In the genomic region with DNA sequence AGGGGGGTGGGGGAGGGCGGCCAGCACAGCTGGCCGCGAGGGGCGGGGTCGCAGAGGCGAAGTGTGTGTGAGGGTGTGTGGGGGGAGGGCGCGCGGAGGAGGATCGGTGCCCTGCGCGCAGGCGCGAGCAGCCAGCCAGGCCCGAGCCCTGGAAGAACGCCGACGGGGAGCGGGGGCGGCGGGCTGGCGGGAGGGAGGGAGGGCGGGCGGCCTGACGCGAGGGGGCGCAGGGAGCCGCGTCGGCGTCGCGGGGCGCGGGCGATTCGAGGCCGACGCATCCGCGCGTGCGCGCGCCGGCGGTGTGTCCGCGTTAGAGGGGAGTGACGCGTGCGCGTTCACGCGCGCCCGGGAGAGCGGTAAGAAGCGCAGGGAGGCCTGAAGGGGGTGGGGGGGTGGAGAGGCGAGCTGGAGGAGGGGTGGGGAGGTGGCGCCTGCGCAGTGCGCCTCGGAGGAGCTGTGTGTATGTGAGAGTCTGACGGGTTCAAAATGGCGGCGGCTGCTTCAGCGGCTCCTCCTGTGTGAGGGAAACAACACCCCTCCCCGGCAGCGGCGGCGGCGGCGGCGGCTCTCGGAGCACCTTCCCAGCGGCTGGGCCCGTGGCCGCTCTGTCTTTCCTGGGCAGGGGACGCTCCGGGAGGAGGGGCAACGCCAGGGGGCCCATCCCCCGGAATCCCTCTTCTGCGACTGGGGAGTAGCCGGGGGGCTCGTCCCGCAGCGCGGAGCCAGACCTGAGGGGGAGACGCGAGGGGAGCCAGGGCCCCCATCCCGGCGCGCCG, we compare ENCODE assay signal across 1 cellular context.
A peak's percentile ranks its signal among the peaks of the same experiment; 100 is the strongest.
TF ChIP-seq lines count a peak whose summit lies in the region.

A gene (plus strand): TSS at position 463 of the 776 bp plus-strand sequence. CDS start 2,054 bp downstream, outside the sequence.

TF ChIP-seq in HepG2, 621 proteins besides CTCF, POLR2A, EP300 and RAD21 (continued from another document and continues in another):
- TF ChIP-seq, protein P1, sequence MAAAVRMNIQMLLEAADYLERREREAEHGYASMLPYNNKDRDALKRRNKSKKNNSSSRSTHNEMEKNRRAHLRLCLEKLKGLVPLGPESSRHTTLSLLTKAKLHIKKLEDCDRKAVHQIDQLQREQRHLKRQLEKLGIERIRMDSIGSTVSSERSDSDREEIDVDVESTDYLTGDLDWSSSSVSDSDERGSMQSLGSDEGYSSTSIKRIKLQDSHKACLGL (CRISPR knock-in tag; IDR thresholded peaks at IDR 0.05) = 0 out of 2 replicates have a peak, but pooled peaks have one; percentile 39
- TF ChIP-seq ZNF431 (CRISPR knock-in tag; IDR thresholded peaks at IDR 0.05; ENCODE audit: borderline replicate concordance, low read depth) = no peak
- TF ChIP-seq STAG1 (CRISPR knock-in tag; IDR thresholded peaks at IDR 0.05) = peak; percentile 22; the same call in 1 of the 2 replicates
- no peak for TF ChIP-seq ZNF335 (CRISPR knock-in tag; IDR thresholded peaks at IDR 0.05)
- TF ChIP-seq, protein P2, sequence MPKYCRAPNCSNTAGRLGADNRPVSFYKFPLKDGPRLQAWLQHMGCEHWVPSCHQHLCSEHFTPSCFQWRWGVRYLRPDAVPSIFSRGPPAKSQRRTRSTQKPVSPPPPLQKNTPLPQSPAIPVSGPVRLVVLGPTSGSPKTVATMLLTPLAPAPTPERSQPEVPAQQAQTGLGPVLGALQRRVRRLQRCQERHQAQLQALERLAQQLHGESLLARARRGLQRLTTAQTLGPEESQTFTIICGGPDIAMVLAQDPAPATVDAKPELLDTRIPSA (CRISPR knock-in tag; IDR thresholded peaks at IDR 0.05; ENCODE audit: borderline replicate concordance) = no peak
- TF ChIP-seq FIP1L1 (IDR thresholded peaks at IDR 0.05; ENCODE audit: borderline replicate concordance, insufficient read depth, low read depth, low read length) = no peak
- peak; percentile 71 for TF ChIP-seq HNRNPK (IDR thresholded peaks at IDR 0.05; ENCODE audit: low read depth, low read length, poor library complexity, severe bottlenecking)
- no peak for TF ChIP-seq SP5 (CRISPR knock-in tag; IDR thresholded peaks at IDR 0.05; ENCODE audit: borderline replicate concordance, low read depth)
- TF ChIP-seq, protein P3, sequence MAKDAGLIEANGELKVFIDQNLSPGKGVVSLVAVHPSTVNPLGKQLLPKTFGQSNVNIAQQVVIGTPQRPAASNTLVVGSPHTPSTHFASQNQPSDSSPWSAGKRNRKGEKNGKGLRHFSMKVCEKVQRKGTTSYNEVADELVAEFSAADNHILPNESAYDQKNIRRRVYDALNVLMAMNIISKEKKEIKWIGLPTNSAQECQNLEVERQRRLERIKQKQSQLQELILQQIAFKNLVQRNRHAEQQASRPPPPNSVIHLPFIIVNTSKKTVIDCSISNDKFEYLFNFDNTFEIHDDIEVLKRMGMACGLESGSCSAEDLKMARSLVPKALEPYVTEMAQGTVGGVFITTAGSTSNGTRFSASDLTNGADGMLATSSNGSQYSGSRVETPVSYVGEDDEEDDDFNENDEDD (CRISPR knock-in tag; IDR thresholded peaks at IDR 0.05; ENCODE audit: borderline replicate concordance) = peak; percentile 86; the same call in 1 of the 2 replicates
- TF ChIP-seq RFXAP (CRISPR knock-in tag; IDR thresholded peaks at IDR 0.05; ENCODE audit: borderline replicate concordance) = no peak
- TF ChIP-seq ZNF616 (CRISPR knock-in tag; IDR thresholded peaks at IDR 0.05; ENCODE audit: low read depth) = peak; percentile 14; the same call in 1 of the 2 replicates
- TF ChIP-seq TCF12 (IDR thresholded peaks at IDR 0.05) = no peak
- no peak for TF ChIP-seq TCF12 (CRISPR knock-in tag; IDR thresholded peaks at IDR 0.05)
- TF ChIP-seq, protein P4, sequence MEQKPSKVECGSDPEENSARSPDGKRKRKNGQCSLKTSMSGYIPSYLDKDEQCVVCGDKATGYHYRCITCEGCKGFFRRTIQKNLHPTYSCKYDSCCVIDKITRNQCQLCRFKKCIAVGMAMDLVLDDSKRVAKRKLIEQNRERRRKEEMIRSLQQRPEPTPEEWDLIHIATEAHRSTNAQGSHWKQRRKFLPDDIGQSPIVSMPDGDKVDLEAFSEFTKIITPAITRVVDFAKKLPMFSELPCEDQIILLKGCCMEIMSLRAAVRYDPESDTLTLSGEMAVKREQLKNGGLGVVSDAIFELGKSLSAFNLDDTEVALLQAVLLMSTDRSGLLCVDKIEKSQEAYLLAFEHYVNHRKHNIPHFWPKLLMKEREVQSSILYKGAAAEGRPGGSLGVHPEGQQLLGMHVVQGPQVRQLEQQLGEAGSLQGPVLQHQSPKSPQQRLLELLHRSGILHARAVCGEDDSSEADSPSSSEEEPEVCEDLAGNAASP (CRISPR knock-in tag; IDR thresholded peaks at IDR 0.05; ENCODE audit: borderline replicate concordance) = no peak
- TF ChIP-seq TGIF2 (CRISPR knock-in tag; IDR thresholded peaks at IDR 0.05) = 0 out of 2 replicates have a peak, but pooled peaks have one; percentile 12
- TF ChIP-seq, protein P5, sequence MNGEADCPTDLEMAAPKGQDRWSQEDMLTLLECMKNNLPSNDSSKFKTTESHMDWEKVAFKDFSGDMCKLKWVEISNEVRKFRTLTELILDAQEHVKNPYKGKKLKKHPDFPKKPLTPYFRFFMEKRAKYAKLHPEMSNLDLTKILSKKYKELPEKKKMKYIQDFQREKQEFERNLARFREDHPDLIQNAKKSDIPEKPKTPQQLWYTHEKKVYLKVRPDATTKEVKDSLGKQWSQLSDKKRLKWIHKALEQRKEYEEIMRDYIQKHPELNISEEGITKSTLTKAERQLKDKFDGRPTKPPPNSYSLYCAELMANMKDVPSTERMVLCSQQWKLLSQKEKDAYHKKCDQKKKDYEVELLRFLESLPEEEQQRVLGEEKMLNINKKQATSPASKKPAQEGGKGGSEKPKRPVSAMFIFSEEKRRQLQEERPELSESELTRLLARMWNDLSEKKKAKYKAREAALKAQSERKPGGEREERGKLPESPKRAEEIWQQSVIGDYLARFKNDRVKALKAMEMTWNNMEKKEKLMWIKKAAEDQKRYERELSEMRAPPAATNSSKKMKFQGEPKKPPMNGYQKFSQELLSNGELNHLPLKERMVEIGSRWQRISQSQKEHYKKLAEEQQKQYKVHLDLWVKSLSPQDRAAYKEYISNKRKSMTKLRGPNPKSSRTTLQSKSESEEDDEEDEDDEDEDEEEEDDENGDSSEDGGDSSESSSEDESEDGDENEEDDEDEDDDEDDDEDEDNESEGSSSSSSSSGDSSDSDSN (CRISPR knock-in tag; IDR thresholded peaks at IDR 0.05) = peak; percentile 72; the same call in 1 of the 2 replicates
- peak; percentile 71 for TF ChIP-seq POLR2AphosphoS5 (IDR thresholded peaks at IDR 0.05; ENCODE audit: low read depth, low read length)
- TF ChIP-seq, protein P6, sequence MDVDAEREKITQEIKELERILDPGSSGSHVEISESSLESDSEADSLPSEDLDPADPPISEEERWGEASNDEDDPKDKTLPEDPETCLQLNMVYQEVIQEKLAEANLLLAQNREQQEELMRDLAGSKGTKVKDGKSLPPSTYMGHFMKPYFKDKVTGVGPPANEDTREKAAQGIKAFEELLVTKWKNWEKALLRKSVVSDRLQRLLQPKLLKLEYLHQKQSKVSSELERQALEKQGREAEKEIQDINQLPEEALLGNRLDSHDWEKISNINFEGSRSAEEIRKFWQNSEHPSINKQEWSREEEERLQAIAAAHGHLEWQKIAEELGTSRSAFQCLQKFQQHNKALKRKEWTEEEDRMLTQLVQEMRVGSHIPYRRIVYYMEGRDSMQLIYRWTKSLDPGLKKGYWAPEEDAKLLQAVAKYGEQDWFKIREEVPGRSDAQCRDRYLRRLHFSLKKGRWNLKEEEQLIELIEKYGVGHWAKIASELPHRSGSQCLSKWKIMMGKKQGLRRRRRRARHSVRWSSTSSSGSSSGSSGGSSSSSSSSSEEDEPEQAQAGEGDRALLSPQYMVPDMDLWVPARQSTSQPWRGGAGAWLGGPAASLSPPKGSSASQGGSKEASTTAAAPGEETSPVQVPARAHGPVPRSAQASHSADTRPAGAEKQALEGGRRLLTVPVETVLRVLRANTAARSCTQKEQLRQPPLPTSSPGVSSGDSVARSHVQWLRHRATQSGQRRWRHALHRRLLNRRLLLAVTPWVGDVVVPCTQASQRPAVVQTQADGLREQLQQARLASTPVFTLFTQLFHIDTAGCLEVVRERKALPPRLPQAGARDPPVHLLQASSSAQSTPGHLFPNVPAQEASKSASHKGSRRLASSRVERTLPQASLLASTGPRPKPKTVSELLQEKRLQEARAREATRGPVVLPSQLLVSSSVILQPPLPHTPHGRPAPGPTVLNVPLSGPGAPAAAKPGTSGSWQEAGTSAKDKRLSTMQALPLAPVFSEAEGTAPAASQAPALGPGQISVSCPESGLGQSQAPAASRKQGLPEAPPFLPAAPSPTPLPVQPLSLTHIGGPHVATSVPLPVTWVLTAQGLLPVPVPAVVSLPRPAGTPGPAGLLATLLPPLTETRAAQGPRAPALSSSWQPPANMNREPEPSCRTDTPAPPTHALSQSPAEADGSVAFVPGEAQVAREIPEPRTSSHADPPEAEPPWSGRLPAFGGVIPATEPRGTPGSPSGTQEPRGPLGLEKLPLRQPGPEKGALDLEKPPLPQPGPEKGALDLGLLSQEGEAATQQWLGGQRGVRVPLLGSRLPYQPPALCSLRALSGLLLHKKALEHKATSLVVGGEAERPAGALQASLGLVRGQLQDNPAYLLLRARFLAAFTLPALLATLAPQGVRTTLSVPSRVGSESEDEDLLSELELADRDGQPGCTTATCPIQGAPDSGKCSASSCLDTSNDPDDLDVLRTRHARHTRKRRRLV (CRISPR knock-in tag; IDR thresholded peaks at IDR 0.05) = no peak
- TF ChIP-seq, protein P7, sequence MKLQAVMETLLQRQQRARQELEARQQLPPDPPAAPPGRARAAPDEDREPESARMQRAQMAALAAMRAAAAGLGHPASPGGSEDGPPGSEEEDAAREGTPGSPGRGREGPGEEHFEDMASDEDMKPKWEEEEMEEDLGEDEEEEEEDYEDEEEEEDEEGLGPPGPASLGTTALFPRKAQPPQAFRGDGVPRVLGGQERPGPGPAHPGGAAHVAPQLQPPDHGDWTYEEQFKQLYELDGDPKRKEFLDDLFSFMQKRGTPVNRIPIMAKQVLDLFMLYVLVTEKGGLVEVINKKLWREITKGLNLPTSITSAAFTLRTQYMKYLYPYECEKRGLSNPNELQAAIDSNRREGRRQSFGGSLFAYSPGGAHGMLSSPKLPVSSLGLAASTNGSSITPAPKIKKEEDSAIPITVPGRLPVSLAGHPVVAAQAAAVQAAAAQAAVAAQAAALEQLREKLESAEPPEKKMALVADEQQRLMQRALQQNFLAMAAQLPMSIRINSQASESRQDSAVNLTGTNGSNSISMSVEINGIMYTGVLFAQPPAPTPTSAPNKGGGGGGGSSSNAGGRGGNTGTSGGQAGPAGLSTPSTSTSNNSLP (IDR thresholded peaks at IDR 0.05; ENCODE audit: low read depth, low read length) = no peak
- TF ChIP-seq, protein P8, sequence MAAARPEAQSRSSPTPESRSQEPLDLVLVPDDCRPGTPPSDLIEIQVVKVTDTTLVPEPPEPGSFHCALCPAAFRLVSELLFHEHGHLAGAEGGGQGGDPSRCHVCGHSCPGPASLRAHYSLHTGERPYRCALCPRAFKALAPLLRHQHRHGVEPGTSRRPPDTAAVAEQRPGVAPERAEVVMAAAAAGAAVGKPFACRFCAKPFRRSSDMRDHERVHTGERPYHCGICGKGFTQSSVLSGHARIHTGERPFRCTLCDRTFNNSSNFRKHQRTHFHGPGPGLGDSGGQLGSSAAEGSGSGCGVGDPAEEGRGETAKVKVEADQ (CRISPR knock-in tag; IDR thresholded peaks at IDR 0.05; ENCODE audit: borderline replicate concordance) = no peak
- TF ChIP-seq MAZ (IDR thresholded peaks at IDR 0.05; ENCODE audit: borderline replicate concordance, low read depth, low read length) = no peak; the same call in 1 of the 2 replicates
- TF ChIP-seq MAZ (CRISPR knock-in tag; IDR thresholded peaks at IDR 0.05; ENCODE audit: low read depth) = peak; percentile 56; the same call in 1 of the 2 replicates
- TF ChIP-seq DMAP1 (CRISPR knock-in tag; IDR thresholded peaks at IDR 0.05) = peak; percentile 54; the same call in 1 of the 2 replicates
- no peak for TF ChIP-seq GPN1 (CRISPR knock-in tag; IDR thresholded peaks at IDR 0.05; ENCODE audit: borderline replicate concordance)
- 0 out of 2 replicates have a peak, but pooled peaks have one; percentile 35 for TF ChIP-seq ZNF546 (CRISPR knock-in tag; conservative IDR thresholded peaks at IDR 0.05)
- TF ChIP-seq, protein P9, sequence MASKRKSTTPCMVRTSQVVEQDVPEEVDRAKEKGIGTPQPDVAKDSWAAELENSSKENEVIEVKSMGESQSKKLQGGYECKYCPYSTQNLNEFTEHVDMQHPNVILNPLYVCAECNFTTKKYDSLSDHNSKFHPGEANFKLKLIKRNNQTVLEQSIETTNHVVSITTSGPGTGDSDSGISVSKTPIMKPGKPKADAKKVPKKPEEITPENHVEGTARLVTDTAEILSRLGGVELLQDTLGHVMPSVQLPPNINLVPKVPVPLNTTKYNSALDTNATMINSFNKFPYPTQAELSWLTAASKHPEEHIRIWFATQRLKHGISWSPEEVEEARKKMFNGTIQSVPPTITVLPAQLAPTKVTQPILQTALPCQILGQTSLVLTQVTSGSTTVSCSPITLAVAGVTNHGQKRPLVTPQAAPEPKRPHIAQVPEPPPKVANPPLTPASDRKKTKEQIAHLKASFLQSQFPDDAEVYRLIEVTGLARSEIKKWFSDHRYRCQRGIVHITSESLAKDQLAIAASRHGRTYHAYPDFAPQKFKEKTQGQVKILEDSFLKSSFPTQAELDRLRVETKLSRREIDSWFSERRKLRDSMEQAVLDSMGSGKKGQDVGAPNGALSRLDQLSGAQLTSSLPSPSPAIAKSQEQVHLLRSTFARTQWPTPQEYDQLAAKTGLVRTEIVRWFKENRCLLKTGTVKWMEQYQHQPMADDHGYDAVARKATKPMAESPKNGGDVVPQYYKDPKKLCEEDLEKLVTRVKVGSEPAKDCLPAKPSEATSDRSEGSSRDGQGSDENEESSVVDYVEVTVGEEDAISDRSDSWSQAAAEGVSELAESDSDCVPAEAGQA (IDR thresholded peaks at IDR 0.05; ENCODE audit: low read depth) = peak; percentile 51; the same call in 1 of the 2 replicates
- TF ChIP-seq, protein P9 (CRISPR knock-in tag; IDR thresholded peaks at IDR 0.05; ENCODE audit: borderline replicate concordance) = no peak
- no peak for TF ChIP-seq TAF15 (IDR thresholded peaks at IDR 0.05; ENCODE audit: low read depth, low read length, poor library complexity, severe bottlenecking)
- TF ChIP-seq CAMTA2 (CRISPR knock-in tag; IDR thresholded peaks at IDR 0.05; ENCODE audit: borderline replicate concordance) = no peak
- TF ChIP-seq CCDC6 (CRISPR knock-in tag; IDR thresholded peaks at IDR 0.05) = no peak
- TF ChIP-seq, protein P10, sequence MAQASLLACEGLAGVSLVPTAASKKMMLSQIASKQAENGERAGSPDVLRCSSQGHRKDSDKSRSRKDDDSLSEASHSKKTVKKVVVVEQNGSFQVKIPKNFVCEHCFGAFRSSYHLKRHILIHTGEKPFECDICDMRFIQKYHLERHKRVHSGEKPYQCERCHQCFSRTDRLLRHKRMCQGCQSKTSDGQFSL (CRISPR knock-in tag; IDR thresholded peaks at IDR 0.05) = peak; percentile 82
